In genomic region chr6:165960692-165961091, GRCh38 we compare ENCODE assay signal across 26 cellular contexts.
"Had no signal": no experiment of that assay in that cellular context is flagged by ENCODE, and none has a peak within 500 bp of the region (broad histone marks: within the 10 kb centered on the region; RNA-seq: fewer than 3 reads in every experiment).

No MANE protein-coding gene starts in this region.

- DNase-seq: activated CD4-positive, alpha-beta memory T cell treated with anti-CD3 and anti-CD28 coated beads for 36 hours; activated CD4-positive, alpha-beta T cell treated with anti-CD3 and anti-CD28 coated beads for 36 hours; activated CD4-positive, alpha-beta T cell treated with anti-CD3 and anti-CD28 coated beads, Interleukin-2, amount 10 ng/mL, durations not matched to agents 24 days and 14 days; activated CD4-positive, CD25-positive, alpha-beta regulatory T cell; activated CD4-positive, CD25-positive, alpha-beta regulatory T cell treated with anti-CD3 and anti-CD28 coated beads, Interleukin-2, amount 50 U/mL, for 72 hours; activated CD8-positive, alpha-beta memory T cell treated with anti-CD3 and anti-CD28 coated beads, Interleukin-2, amount 10 ng/mL, durations not matched to agents 7 days and 5 days; activated CD8-positive, alpha-beta memory T cell treated with anti-CD3 and anti-CD28 coated beads, Interleukin-2, amount 50 U/mL, for 4 hours; activated CD8-positive, alpha-beta T cell treated with anti-CD3 and anti-CD28 coated beads, Interleukin-2, amount 10 ng/mL, durations not matched to agents 7 days and 5 days; activated effector memory CD4-positive, alpha-beta T cell treated with anti-CD3 and anti-CD28 coated beads, Interleukin-2, amount 50 U/mL, for 16 hours; activated naive CD4-positive, alpha-beta T cell treated with anti-CD3 and anti-CD28 coated beads for 36 hours; activated naive CD8-positive, alpha-beta T cell treated with anti-CD3 and anti-CD28 coated beads for 36 hours; activated naive CD8-positive, alpha-beta T cell treated with anti-CD3 and anti-CD28 coated beads, Interleukin-2, amount 50 U/mL, for 24 hours; activated T-cell treated with anti-CD3 and anti-CD28 coated beads, Interleukin-2, amount 50 U/mL, for 1 hour; activated T-cell treated with anti-CD3 and anti-CD28 coated beads, Interleukin-2, amount 50 U/mL, for 48 hours; adrenal gland; amygdala; aorta; central memory CD4-positive, alpha-beta T cell; colonic mucosa; effector memory CD4-positive, alpha-beta T cell; endodermal cell; foreskin fibroblast; T-helper 2 cell had no signal

- H3K4me1 ChIP-seq: adrenal gland, breast epithelium, colonic mucosa had no signal

- H3K27me3 ChIP-seq: adrenal gland, breast epithelium, cardiac muscle cell, colonic mucosa had no signal

- H3K36me3 ChIP-seq: adrenal gland, breast epithelium, cardiac muscle cell, colonic mucosa had no signal

- ATAC-seq: activated CD4-positive, alpha-beta T cell treated with anti-CD3 and anti-CD28 coated beads for 36 hours; activated CD8-positive, alpha-beta memory T cell treated with anti-CD3 and anti-CD28 coated beads, Interleukin-2, amount 10 ng/mL, durations not matched to agents 7 days and 5 days; activated CD8-positive, alpha-beta T cell treated with anti-CD3 and anti-CD28 coated beads, Interleukin-2, amount 10 ng/mL, durations not matched to agents 7 days and 5 days; activated naive CD8-positive, alpha-beta T cell treated with anti-CD3 and anti-CD28 coated beads, Interleukin-2, amount 50 U/mL, for 24 hours; esophagus mucosa had no signal

- H3K4me3 ChIP-seq: adrenal gland, breast epithelium, cardiac muscle cell, colonic mucosa had no signal

- H3K27ac ChIP-seq: adrenal gland, breast epithelium, cardiac muscle cell, colonic mucosa had no signal

- H3K9me3 ChIP-seq: adrenal gland, breast epithelium, colonic mucosa had no signal
